In the genomic region with DNA sequence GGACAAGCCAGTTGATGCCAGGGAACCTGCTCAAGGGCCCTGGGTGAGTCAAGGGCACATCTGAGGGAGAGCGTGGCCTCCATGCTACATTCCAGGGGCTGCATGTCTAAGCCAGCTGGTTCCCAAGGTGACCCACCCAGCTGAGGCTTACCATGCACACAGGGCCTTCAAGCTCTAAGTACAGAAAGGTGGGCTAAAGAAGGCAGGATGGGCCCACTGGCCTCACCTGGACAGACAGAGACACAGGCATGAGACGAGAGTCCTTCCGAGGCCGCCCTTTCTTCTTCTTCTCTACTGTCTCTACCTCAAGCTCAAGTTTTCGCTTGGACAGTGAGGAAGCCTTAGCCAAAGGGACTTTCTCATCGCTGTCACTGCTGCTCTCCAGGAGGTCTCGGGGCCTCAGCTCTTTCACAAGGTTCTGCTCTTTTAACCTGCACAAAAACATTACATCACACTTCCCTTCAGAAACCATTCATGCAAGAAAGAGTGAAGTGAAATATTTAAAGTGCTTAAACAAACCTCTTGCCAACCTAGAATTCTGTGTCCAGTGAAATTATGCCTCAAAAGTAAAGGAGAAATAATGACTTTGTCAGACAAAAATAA, we compare ENCODE assay signal across 8 cellular contexts.
DNase-seq lines count a peak whose midpoint lies in the region; ATAC-seq and TF ChIP-seq lines count a peak whose summit lies in the region.

No MANE protein-coding gene starts in this region.

- no peaks in the 10 kb centered on the region for H4K20me1 ChIP-seq in osteoblast (ENCODE audit: insufficient read depth, low read length)

- H3K4me3 Mint-ChIP-seq in immature natural killer cell: no peak overlapping the region

- no peaks in the 10 kb centered on the region for H3K79me2 ChIP-seq in osteoblast (ENCODE audit: insufficient read depth, low read length)

- peak overlapping the region in 2 of 6 donors; percentile 40 to 43 for H3K27ac Mint-ChIP-seq in immature natural killer cell

- H2AFZ ChIP-seq in osteoblast (ENCODE audit: low read length): no peak overlapping the region

- peaks cover 86% of the 10 kb centered on the region for H3K36me3 ChIP-seq in osteoblast (ENCODE audit: insufficient read depth, low read length)

- no peaks in the 10 kb centered on the region for H3K4me1 ChIP-seq in osteoblast (ENCODE audit: insufficient read depth, low read length)

- H3K4me2 ChIP-seq in osteoblast (ENCODE audit: insufficient read depth, low read length): no peak overlapping the region

- H3K27me3 ChIP-seq in osteoblast (ENCODE audit: insufficient read depth, low read length): no peaks in the 10 kb centered on the region

- in situ Hi-C loops in GM13977 (cut with MboI; ENCODE audit: low pct_unique_long_range_greater_than_20kb, low sequenced_read_pairs, unreplicated experiment): no loop called here

- peak; percentile 90 for ATAC-seq in GM21619 (IDR thresholded peaks at IDR 0.05; ENCODE audit: unreplicated experiment)
- peak; percentile 75 for ATAC-seq in HG03571 (IDR thresholded peaks at IDR 0.05; ENCODE audit: unreplicated experiment)

- no peaks in the 10 kb centered on the region for H3K9me3 Mint-ChIP-seq in immature natural killer cell

- peak; percentile 82 for DNase-seq in GM13977 (ENCODE audit: low spot score)
- DNase-seq in left kidney (ENCODE audit: low read depth, low spot score): peak; percentile 8
- DNase-seq in effector CD4-positive, alpha-beta T cell: no peak
- no peak for DNase-seq in osteoblast (ENCODE audit: insufficient read length, low spot score, missing footprints)
- DNase-seq in NCI-H1930 (lab: John Stamatoyannopoulos, UW): no peak
- DNase-seq in immature natural killer cell: no peak

- no peak overlapping the region for H3K4me3 ChIP-seq in osteoblast (ENCODE audit: insufficient read depth, low read length)

- TF ChIP-seq CTCF in GM13977 (IDR thresholded peaks at IDR 0.05; ENCODE audit: extremely low read depth, insufficient read depth, missing control alignments) (no peak), osteoblast (IDR thresholded peaks at IDR 0.05; ENCODE audit: extremely low read depth, low read depth, low read length) (no peak)

- peaks cover 0 to 3% (median 2%) of the 10 kb centered on the region in 3 donors for H3K27me3 Mint-ChIP-seq in immature natural killer cell (ENCODE audit: low read depth in 3 of 3)

- H3K9me3 ChIP-seq in osteoblast (ENCODE audit: low read depth, low read length): no peaks in the 10 kb centered on the region

- H3K36me3 Mint-ChIP-seq in immature natural killer cell: peaks cover 20 to 38% (median 21%) of the 10 kb centered on the region in 3 donors

- peaks cover 0 to 9% of the 10 kb centered on the region in 2 donors for H3K4me1 Mint-ChIP-seq in immature natural killer cell

- no peak overlapping the region for H3K27ac ChIP-seq in osteoblast (ENCODE audit: low read depth, low read length)

Comparison
In these comparisons a context has a peak if more than half of its experiments do, and no peak if none do; other contexts are left out.
1. DNase-seq: peak in GM13977 (single experiment) and left kidney (single experiment); none in effector CD4-positive, alpha-beta T cell (single experiment), osteoblast (single experiment), NCI-H1930 (0 of 2) and immature natural killer cell (0 of 3).